Comparison of ENCODE assay signal across 19 cellular contexts in genomic region chr9:14421291-14421690, GRCh38.
"Had no signal": no experiment of that assay in that cellular context is flagged by ENCODE, and none has a peak within 500 bp of the region (broad histone marks: within the 10 kb centered on the region; RNA-seq: fewer than 3 reads in every experiment).

No MANE protein-coding gene starts in this region.

- H3K27ac ChIP-seq: lower lobe of right lung, neural progenitor cell, parathyroid adenoma, sigmoid colon, stomach, tibial artery had no signal

- H3K4me3 Mint-ChIP-seq: effector memory CD8-positive, alpha-beta T cell; naive B cell; natural killer cell treated with Interleukin-12 subunit alpha and Interleukin-12 subunit beta and Interleukin-15 and Interleukin-18, amount 100 ng/mL, for 72 hours; neural progenitor cell; stimulated activated effector memory CD8-positive, alpha-beta T cell treated with anti-CD3 and anti-CD28 coated beads, Interleukin-12 subunit alpha, Interleukin-12 subunit beta, amount 100 ng/mL, for 72 hours; type B pancreatic cell had no signal

- H2AFZ ChIP-seq: parathyroid adenoma had no signal

- H3K4me1 Mint-ChIP-seq: naive B cell; stimulated activated effector memory CD8-positive, alpha-beta T cell treated with anti-CD3 and anti-CD28 coated beads, Interleukin-12 subunit alpha, Interleukin-12 subunit beta, amount 100 ng/mL, for 72 hours had no signal

- H3K4me3 ChIP-seq: lower lobe of right lung, mucosa of descending colon, neural progenitor cell, sigmoid colon, stomach, tibial artery had no signal

- H3K9ac ChIP-seq: neural progenitor cell, parathyroid adenoma had no signal

- H3K27me3 ChIP-seq: neural progenitor cell, sigmoid colon, stomach, tibial artery had no signal

- H3K36me3 ChIP-seq: lower lobe of right lung, neural progenitor cell, sigmoid colon, stomach, tibial artery had no signal

- H3K27me3 Mint-ChIP-seq: natural killer cell treated with Interleukin-12 subunit alpha and Interleukin-12 subunit beta and Interleukin-15 and Interleukin-18, amount 100 ng/mL, for 72 hours; progenitor cell of endocrine pancreas; type B pancreatic cell had no signal

- DNase-seq: cortex of kidney; effector memory CD8-positive, alpha-beta T cell; hypothalamus; left ventricle myocardium superior; lower lobe of right lung; mucosa of descending colon; naive B cell; sigmoid colon; stimulated activated CD4-positive, alpha-beta T cell treated with anti-CD3 and anti-CD28 coated beads, Interleukin-2, amount 100 ng/mL, for 24 hours; stimulated activated CD4-positive, alpha-beta T cell treated with anti-CD3 and anti-CD28 coated beads, Interleukin-4, amount 100 ng/mL, for 24 hours; stimulated activated naive CD4-positive, alpha-beta T cell treated with Interleukin-2 at 50 U/mL for 16 hours; stomach; tibial artery had no signal

- H3K9me3 Mint-ChIP-seq: effector memory CD8-positive, alpha-beta T cell; natural killer cell treated with Interleukin-12 subunit alpha and Interleukin-12 subunit beta and Interleukin-15 and Interleukin-18, amount 100 ng/mL, for 72 hours; neural progenitor cell; stimulated activated effector memory CD8-positive, alpha-beta T cell treated with anti-CD3 and anti-CD28 coated beads, Interleukin-12 subunit alpha, Interleukin-12 subunit beta, amount 100 ng/mL, for 72 hours; type B pancreatic cell had no signal

- H3K36me3 Mint-ChIP-seq: naive B cell; natural killer cell treated with Interleukin-12 subunit alpha and Interleukin-12 subunit beta and Interleukin-15 and Interleukin-18, amount 100 ng/mL, for 72 hours; neural progenitor cell; stimulated activated effector memory CD8-positive, alpha-beta T cell treated with anti-CD3 and anti-CD28 coated beads, Interleukin-12 subunit alpha, Interleukin-12 subunit beta, amount 100 ng/mL, for 72 hours; type B pancreatic cell had no signal

- ATAC-seq: effector memory CD8-positive, alpha-beta T cell; left ventricle myocardium superior; lower lobe of right lung; mucosa of descending colon; natural killer cell treated with Interleukin-12 subunit alpha and Interleukin-12 subunit beta and Interleukin-15 and Interleukin-18, amount 100 ng/mL, for 72 hours; stimulated activated effector memory CD8-positive, alpha-beta T cell treated with anti-CD3 and anti-CD28 coated beads, Interleukin-12 subunit alpha, Interleukin-12 subunit beta, amount 100 ng/mL, for 72 hours had no signal

- H3K4me1 ChIP-seq: lower lobe of right lung, parathyroid adenoma, stomach had no signal

- H3K9me3 ChIP-seq: lower lobe of right lung, mucosa of descending colon, sigmoid colon, stomach, tibial artery had no signal

- H3K27ac Mint-ChIP-seq: effector memory CD8-positive, alpha-beta T cell; naive B cell; natural killer cell treated with Interleukin-12 subunit alpha and Interleukin-12 subunit beta and Interleukin-15 and Interleukin-18, amount 100 ng/mL, for 72 hours; neural progenitor cell; progenitor cell of endocrine pancreas; stimulated activated effector memory CD8-positive, alpha-beta T cell treated with anti-CD3 and anti-CD28 coated beads, Interleukin-12 subunit alpha, Interleukin-12 subunit beta, amount 100 ng/mL, for 72 hours; type B pancreatic cell had no signal

- H3K4me2 ChIP-seq: neural progenitor cell had no signal

- H3K79me2 ChIP-seq: parathyroid adenoma had no signal
